Comparison of ENCODE assay signal across 8 cellular contexts in the genomic region with DNA sequence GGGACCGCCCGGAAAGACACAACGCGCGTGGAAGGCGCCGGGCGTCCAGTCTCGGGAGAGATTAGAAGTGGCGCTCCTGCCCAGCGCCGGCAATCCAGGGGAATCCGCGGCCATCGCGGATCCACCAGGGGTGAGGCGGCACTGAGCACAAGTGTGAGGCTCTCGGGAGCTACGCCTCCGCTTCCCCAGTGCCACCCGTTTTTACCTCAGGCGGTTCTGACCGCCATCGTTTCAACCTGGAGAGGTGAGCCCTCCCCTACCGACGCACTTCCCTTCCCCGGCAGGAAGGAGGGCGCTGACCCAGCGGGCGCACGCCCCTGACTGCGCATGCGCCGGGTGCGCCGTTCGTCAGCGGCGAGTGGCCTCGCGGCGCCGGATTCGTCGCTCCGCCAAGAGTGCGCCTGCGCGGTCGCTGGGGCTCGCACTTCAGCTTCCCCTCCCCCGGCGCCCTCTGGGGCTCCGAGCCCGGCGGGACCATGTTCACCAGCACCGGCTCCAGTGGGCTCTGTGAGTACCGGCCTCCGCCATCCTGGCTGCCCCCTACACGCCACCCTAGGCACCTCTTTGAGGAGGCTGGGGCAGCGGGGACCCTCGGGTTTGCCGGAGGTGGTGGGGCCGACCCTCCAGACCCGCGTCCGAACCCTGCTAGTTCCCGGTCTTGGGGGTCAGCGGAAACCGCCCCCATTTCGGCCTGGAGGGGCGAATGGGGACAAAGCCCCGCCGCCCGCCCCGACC. TPM values are rescaled to one million over a fixed set of nuclear protein-coding genes. Genes with fewer than 3 reads are reported as not detected.
DNase-seq lines count a peak whose midpoint lies in the region; ATAC-seq, FAIRE-seq and TF ChIP-seq lines count a peak whose summit lies in the region.

A gene with protein sequence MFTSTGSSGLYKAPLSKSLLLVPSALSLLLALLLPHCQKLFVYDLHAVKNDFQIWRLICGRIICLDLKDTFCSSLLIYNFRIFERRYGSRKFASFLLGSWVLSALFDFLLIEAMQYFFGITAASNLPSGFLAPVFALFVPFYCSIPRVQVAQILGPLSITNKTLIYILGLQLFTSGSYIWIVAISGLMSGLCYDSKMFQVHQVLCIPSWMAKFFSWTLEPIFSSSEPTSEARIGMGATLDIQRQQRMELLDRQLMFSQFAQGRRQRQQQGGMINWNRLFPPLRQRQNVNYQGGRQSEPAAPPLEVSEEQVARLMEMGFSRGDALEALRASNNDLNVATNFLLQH (plus strand): TSS at position 422 of the 735 bp plus-strand sequence. CDS start 55 bp downstream, at position 477.

- peak within 1 kb of the TSS; percentile 95 to 97 for H3K27ac ChIP-seq in kidney (ENCODE audit: low read depth in 2 of 2, low read length in 2 of 2)

- no peaks in the 10 kb centered on the region for H3K9me3 ChIP-seq in kidney (ENCODE audit: control insufficient read depth in 1 of 2, low read length in 2 of 2)

- no peak for FAIRE-seq in kidney (lab: Jason Lieb, UNC)

- no peak; the same call in 1 of the 2 replicates for TF ChIP-seq CTCF in AG10803 (conservative IDR thresholded peaks at IDR 0.05; ENCODE audit: low read length)
- TF ChIP-seq CTCF in kidney (IDR thresholded peaks at IDR 0.05; ENCODE audit: borderline replicate concordance, extremely low read depth, insufficient read depth) = no peak

- intact Hi-C loops in kidney (cut with DNase I) = no loop called here

- H3K4me3 ChIP-seq in AG10803 (ENCODE audit: low read length) = peak within 1 kb of the TSS; percentile 95
- peak within 1 kb of the TSS; percentile 86 to 96 for H3K4me3 ChIP-seq in kidney (ENCODE audit: low read length in 2 of 2)

- H3K36me3 ChIP-seq in kidney (ENCODE audit: control insufficient read depth in 1 of 2, insufficient read depth in 2 of 2, low read length in 2 of 2) = no peaks in the 10 kb centered on the region

- H3K9ac ChIP-seq in kidney (ENCODE audit: low read length in 2 of 2) = peak within 1 kb of the TSS; percentile 84 to 99

- H3K4me1 ChIP-seq in kidney (ENCODE audit: control insufficient read depth in 1 of 2, insufficient read depth in 1 of 2, low read depth in 1 of 2, low read length in 2 of 2) = peaks cover 8 to 21% of the 10 kb centered on the region in 2 donors

- ATAC-seq in GM19025 (IDR thresholded peaks at IDR 0.05; ENCODE audit: low read depth, unreplicated experiment) = peak; percentile 86
- peak; percentile 72 for ATAC-seq in HG03342 (IDR thresholded peaks at IDR 0.05; ENCODE audit: unreplicated experiment)
- peak; percentile 76 to 84 for ATAC-seq in activated CD4-positive, CD25-positive, alpha-beta regulatory T cell treated with anti-CD3 and anti-CD28 coated beads, Interleukin-2, amount 50 U/mL, for 24 hours

- peak; percentile 88 for DNase-seq in AG10803 (ENCODE audit: low read depth)
- DNase-seq in NCI-H446 (lab: John Stamatoyannopoulos, UW) = peak; percentile 71 to 93
- peak; percentile 91 for DNase-seq in cerebellar cortex (ENCODE audit: low spot score)
- peak; percentile 98 for DNase-seq in kidney
- DNase-seq in stimulated activated CD4-positive, alpha-beta T cell treated with anti-CD3 and anti-CD28 coated beads, Interleukin-15, amount 100 ng/mL, for 24 hours = peak; percentile 97

RNA-seq across cellular contexts. Expression of the gene that starts here (rescaled TPM):
- total RNA-seq in kidney = 61.8 TPM
- polyA plus RNA-seq in kidney (ENCODE audit: insufficient read depth, low read depth, low replicate concordance) = 77.5 TPM

Comparison
In these comparisons a context has a peak if more than half of its experiments do, and no peak if none do; other contexts are left out.
1. Peak in every context shown above with its lines: DNase-seq, ATAC-seq, H3K4me3 ChIP-seq and H3K27ac ChIP-seq.